In the genomic region with DNA sequence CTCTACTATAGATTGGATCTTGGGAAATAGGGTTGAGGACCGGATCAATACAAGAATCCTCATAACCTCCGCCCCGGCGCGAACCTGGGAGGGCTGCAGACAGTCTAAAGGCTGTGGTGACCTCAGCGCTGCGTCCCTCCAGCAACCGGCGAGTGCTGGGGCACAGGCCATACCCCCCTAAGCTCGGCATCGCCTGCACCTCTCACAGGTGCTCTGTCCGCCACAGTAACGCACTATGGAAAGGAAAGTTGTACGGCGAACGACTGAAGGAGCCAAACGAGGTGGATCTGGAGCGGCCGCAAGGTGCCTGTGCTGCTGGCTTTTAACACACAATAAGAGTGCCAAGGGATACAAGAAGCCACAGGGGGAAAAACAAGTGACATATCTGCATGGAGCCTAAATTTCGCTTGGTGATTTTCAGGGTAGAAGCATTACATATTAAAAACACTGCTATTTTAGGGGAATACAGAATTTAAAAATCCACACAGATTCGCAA, we compare ENCODE assay signal across 8 cellular contexts. TPM values are rescaled to one million over a fixed set of nuclear protein-coding genes. Genes with fewer than 3 reads are reported as not detected.
DNase-seq lines count a peak whose midpoint lies in the region; ATAC-seq and TF ChIP-seq lines count a peak whose summit lies in the region.

No MANE protein-coding gene starts in this region.

- no peaks in the 10 kb centered on the region for H3K9me3 ChIP-seq in PC-3 (ENCODE audit: low read length)
- no peaks in the 10 kb centered on the region for H3K9me3 ChIP-seq in right cardiac atrium (ENCODE audit: control insufficient read depth, low read length)
- H3K9me3 ChIP-seq in skeletal muscle tissue (ENCODE audit: control insufficient read depth in 3 of 3, low read length in 3 of 3): no peaks in the 10 kb centered on the region

- intact Hi-C loops in natural killer cell (cut with micrococcal nuclease): loop anchor here (1.0 to 2.0 kb wide), 3 partner anchors 127 to 911 kb away; a partner anchor contains a TSS
- intact Hi-C loops in PC-3 (cut with micrococcal nuclease): loop anchor here (2.0 to 5.0 kb wide), 3 partner anchors 55 to 125 kb away; a partner anchor contains a TSS
- intact Hi-C loops in right cardiac atrium (cut with DNase I): no loop called here

- TF ChIP-seq CTCF in natural killer cell (IDR thresholded peaks at IDR 0.05): no peak
- TF ChIP-seq CTCF in PC-3 (conservative IDR thresholded peaks at IDR 0.05; ENCODE audit: low read depth, low read length): no peak

- POLR2A ChIA-PET in PC-3 (lab: Charles Lee; ENCODE audit: unreplicated experiment): interaction anchor here (0.6 kb wide), 1 partner anchor 13 kb away, joined by 4 read pairs; no protein-coding TSS in a partner anchor

- H3F3A ChIP-seq in PC-3 (ENCODE audit: low read length, unreplicated experiment): no peaks in the 10 kb centered on the region

- H3K27me3 ChIP-seq in PC-3 (ENCODE audit: low read length) (no peaks in the 10 kb centered on the region), right cardiac atrium (ENCODE audit: control insufficient read depth, insufficient read depth) (no peaks in the 10 kb centered on the region), skeletal muscle tissue (ENCODE audit: control insufficient read depth in 3 of 3, insufficient read depth in 3 of 3, low read length in 3 of 3) (no peaks in the 10 kb centered on the region)

- peaks cover 28% of the 10 kb centered on the region for H4K20me1 ChIP-seq in PC-3 (ENCODE audit: low read length)

- H3K27ac ChIP-seq in PC-3 (ENCODE audit: low read length): peak overlapping the region; percentile 95
- peak overlapping the region; percentile 99 for H3K27ac ChIP-seq in right cardiac atrium (ENCODE audit: low read length)
- H3K27ac ChIP-seq in skeletal muscle tissue (ENCODE audit: low read depth, low read length): peak overlapping the region; percentile 98

- CTCF ChIA-PET in PC-3 (lab: Charles Lee): interaction anchor here (0.5 to 1.6 kb wide), 3 partner anchors 122 to 134 kb away, joined by 3 to 12 read pairs (median 3); no protein-coding TSS in a partner anchor
- CTCF ChIA-PET in activated naive CD4-positive, alpha-beta T cell treated with anti-CD3 and anti-CD28 coated beads, Interleukin-2, amount 10 ng/mL, durations not matched to agents 7 days and 5 days (lab: Charles Lee): interaction anchor here (1.1 to 6.1 kb wide), 5 partner anchors 21 to 141 kb away, joined by 4 to 49 read pairs (median 10); a partner anchor contains a TSS

- H3K4me3 ChIP-seq in PC-3 (ENCODE audit: low read length) (peak overlapping the region; percentile 92), right cardiac atrium (ENCODE audit: low read length) (peak overlapping the region; percentile 57), skeletal muscle tissue (ENCODE audit: low read length in 3 of 3) (peak overlapping the region; percentile 89 to 98 (median 94))

- DNase-seq in natural killer cell: peak; percentile 38
- DNase-seq in natural killer cell treated with Interleukin-12 subunit alpha and Interleukin-12 subunit beta and Interleukin-15 and Interleukin-18, amount 100 ng/mL, for 72 hours (ENCODE audit: low spot score): no peak
- no peak for DNase-seq in PC-3
- peak; percentile 61 for DNase-seq in activated naive CD4-positive, alpha-beta T cell treated with anti-CD3 and anti-CD28 coated beads, Interleukin-2, amount 10 ng/mL, durations not matched to agents 7 days and 5 days
- DNase-seq in right cardiac atrium: peak; percentile 43 to 79 (median 76)
- no peak for DNase-seq in 8988T

- peaks cover 16% of the 10 kb centered on the region; the same call in 1 of the 2 replicates for H3K36me3 ChIP-seq in PC-3 (ENCODE audit: low read depth, low read length)
- H3K36me3 ChIP-seq in skeletal muscle tissue (ENCODE audit: control insufficient read depth in 3 of 3, insufficient read depth in 3 of 3, low read length in 3 of 3): peaks cover 15 to 16% (median 15%) of the 10 kb centered on the region in 3 donors

- no peaks in the 10 kb centered on the region for H3K27me3 Mint-ChIP-seq in natural killer cell (ENCODE audit: low read depth in 2 of 2)
- no peaks in the 10 kb centered on the region for H3K27me3 Mint-ChIP-seq in natural killer cell treated with Interleukin-12 subunit alpha and Interleukin-12 subunit beta and Interleukin-15 and Interleukin-18, amount 100 ng/mL, for 72 hours
- no peaks in the 10 kb centered on the region for H3K27me3 Mint-ChIP-seq in activated naive CD4-positive, alpha-beta T cell treated with anti-CD3 and anti-CD28 coated beads, Interleukin-2, amount 10 ng/mL, durations not matched to agents 7 days and 5 days

- ATAC-seq in natural killer cell: no peak
- ATAC-seq in natural killer cell treated with Interleukin-12 subunit alpha and Interleukin-12 subunit beta and Interleukin-15 and Interleukin-18, amount 100 ng/mL, for 72 hours: no peak
- ATAC-seq in PC-3: peak; percentile 1
- ATAC-seq in right cardiac atrium: no peak
- no peak for ATAC-seq in HG02870 (IDR thresholded peaks at IDR 0.05; ENCODE audit: unreplicated experiment)

- peaks cover 38% of the 10 kb centered on the region for H3K79me2 ChIP-seq in PC-3 (ENCODE audit: low read length)

- 2% methylated on average over 21 of the region's 21 CpGs for WGBS in right cardiac atrium

- no peaks in the 10 kb centered on the region for H3K36me3 Mint-ChIP-seq in natural killer cell
- peaks cover 9% of the 10 kb centered on the region for H3K36me3 Mint-ChIP-seq in natural killer cell treated with Interleukin-12 subunit alpha and Interleukin-12 subunit beta and Interleukin-15 and Interleukin-18, amount 100 ng/mL, for 72 hours
- H3K36me3 Mint-ChIP-seq in activated naive CD4-positive, alpha-beta T cell treated with anti-CD3 and anti-CD28 coated beads, Interleukin-2, amount 10 ng/mL, durations not matched to agents 7 days and 5 days: peaks cover 29% of the 10 kb centered on the region

- H3K4me1 ChIP-seq in PC-3 (ENCODE audit: insufficient read depth, low read length) (peaks cover 29% of the 10 kb centered on the region), right cardiac atrium (ENCODE audit: control insufficient read depth, insufficient read depth, low read length) (peaks cover 14% of the 10 kb centered on the region), skeletal muscle tissue (ENCODE audit: control insufficient read depth in 3 of 3, insufficient read depth in 3 of 3, low read length in 3 of 3) (peaks cover 30 to 38% (median 36%) of the 10 kb centered on the region in 3 donors)

- H3K4me2 ChIP-seq in PC-3 (ENCODE audit: low read length): peak overlapping the region; percentile 93

- BruUV-seq in PC-3 (replicated peaks; lab: Mats Ljungman, UMichigan): TSS peak; percentile 77

- peaks cover 38 to 43% of the 10 kb centered on the region in 2 donors for H3K4me1 Mint-ChIP-seq in natural killer cell
- peaks cover 35 to 43% of the 10 kb centered on the region in 2 donors for H3K4me1 Mint-ChIP-seq in natural killer cell treated with Interleukin-12 subunit alpha and Interleukin-12 subunit beta and Interleukin-15 and Interleukin-18, amount 100 ng/mL, for 72 hours (ENCODE audit: low read depth in 2 of 2)
- H3K4me1 Mint-ChIP-seq in activated naive CD4-positive, alpha-beta T cell treated with anti-CD3 and anti-CD28 coated beads, Interleukin-2, amount 10 ng/mL, durations not matched to agents 7 days and 5 days: peaks cover 48% of the 10 kb centered on the region

- H3K9me3 Mint-ChIP-seq in natural killer cell: no peaks in the 10 kb centered on the region
- H3K9me3 Mint-ChIP-seq in natural killer cell treated with Interleukin-12 subunit alpha and Interleukin-12 subunit beta and Interleukin-15 and Interleukin-18, amount 100 ng/mL, for 72 hours: no peaks in the 10 kb centered on the region
- no peaks in the 10 kb centered on the region for H3K9me3 Mint-ChIP-seq in activated naive CD4-positive, alpha-beta T cell treated with anti-CD3 and anti-CD28 coated beads, Interleukin-2, amount 10 ng/mL, durations not matched to agents 7 days and 5 days

- H3K9ac ChIP-seq in PC-3 (ENCODE audit: low read length) (peak overlapping the region; percentile 97), skeletal muscle tissue (ENCODE audit: low read depth in 1 of 3, low read length in 3 of 3) (peak overlapping the region; percentile 90 to 99 (median 98))

- H3K9me2 ChIP-seq in PC-3 (replicated peaks; ENCODE audit: low read length): no peaks in the 10 kb centered on the region

- no peak overlapping the region for H3K4me3 Mint-ChIP-seq in natural killer cell
- no peak overlapping the region for H3K4me3 Mint-ChIP-seq in natural killer cell treated with Interleukin-12 subunit alpha and Interleukin-12 subunit beta and Interleukin-15 and Interleukin-18, amount 100 ng/mL, for 72 hours
- no peak overlapping the region for H3K4me3 Mint-ChIP-seq in activated naive CD4-positive, alpha-beta T cell treated with anti-CD3 and anti-CD28 coated beads, Interleukin-2, amount 10 ng/mL, durations not matched to agents 7 days and 5 days

- peak overlapping the region; percentile 86 for H2AFZ ChIP-seq in PC-3 (ENCODE audit: low read length)

- H3K27ac Mint-ChIP-seq in natural killer cell: no peak overlapping the region
- no peak overlapping the region for H3K27ac Mint-ChIP-seq in natural killer cell treated with Interleukin-12 subunit alpha and Interleukin-12 subunit beta and Interleukin-15 and Interleukin-18, amount 100 ng/mL, for 72 hours
- H3K27ac Mint-ChIP-seq in activated naive CD4-positive, alpha-beta T cell treated with anti-CD3 and anti-CD28 coated beads, Interleukin-2, amount 10 ng/mL, durations not matched to agents 7 days and 5 days: no peak overlapping the region

RNA-seq across cellular contexts. Expression of a gene that starts 1.4 kb away (rescaled TPM):
- total RNA-seq in natural killer cell: 100 to 1,000 TPM in 1 of 3 donors, 10 to 100 TPM in 2; 81.8 to 109 (median 87.0) TPM
- 10 to 100 TPM; 60.2 to 97.9 TPM for total RNA-seq in natural killer cell treated with Interleukin-12 subunit alpha and Interleukin-12 subunit beta and Interleukin-15 and Interleukin-18, amount 100 ng/mL, for 72 hours
- 41.3 and 47.0 TPM in 2 replicates for total RNA-seq in PC-3 (2014; rRNA removed)
- 10 to 100 TPM; 15.2 to 17.8 (median 16.6) TPM for total RNA-seq in right cardiac atrium
- 4.1 TPM for polyA plus RNA-seq in right cardiac atrium
- total RNA-seq in skeletal muscle tissue: 29.7 TPM

RNA-seq across cellular contexts. Expression of a gene that starts 53.1 kb away (rescaled TPM):
- total RNA-seq in natural killer cell (under 1 TPM; 0.30 to 0.40 (median 0.34) TPM), PC-3 (2014; rRNA removed) (0.22 and 0.29 TPM in 2 replicates), right cardiac atrium (1 to 10 TPM; 4.6 to 7.3 (median 6.4) TPM), skeletal muscle tissue (12.5 TPM)
- total RNA-seq in natural killer cell treated with Interleukin-12 subunit alpha and Interleukin-12 subunit beta and Interleukin-15 and Interleukin-18, amount 100 ng/mL, for 72 hours: under 1 TPM in 1 of 2 donors, not detected in 1; 0.48 TPM
- 3.0 TPM for polyA plus RNA-seq in right cardiac atrium

Comparison
In these comparisons a context has a peak if more than half of its experiments do, and no peak if none do; other contexts are left out.
1. DNase-seq: peak in natural killer cell (single experiment), activated naive CD4-positive, alpha-beta T cell treated with anti-CD3 and anti-CD28 coated beads, Interleukin-2, amount 10 ng/mL, durations not matched to agents 7 days and 5 days (single experiment) and right cardiac atrium (3 of 3); none in natural killer cell treated with Interleukin-12 subunit alpha and Interleukin-12 subunit beta and Interleukin-15 and Interleukin-18, amount 100 ng/mL, for 72 hours (single experiment), PC-3 (single experiment) and 8988T (single experiment).
2. intact Hi-C loops: an anchor here in natural killer cell (1.0 to 2.0 kb wide) and PC-3 (2.0 to 5.0 kb wide); none called in right cardiac atrium.
3. Peak in every context shown above with its lines, with median percentiles within 50 percentile points of each other: H3K27ac ChIP-seq and H3K4me3 ChIP-seq.